8 cellular contexts compared by ENCODE assay signal in genomic region chr16:79316004-79316458, GRCh38.
DNase-seq lines count a peak whose midpoint lies in the region; ATAC-seq lines count a peak whose summit lies in the region.

No MANE protein-coding gene starts in this region.

- H2BK12ac ChIP-seq in mesenchymal stem cell (ENCODE audit: low read length in 2 of 2): no peak overlapping the region

- no peak overlapping the region for H4K8ac ChIP-seq in mesenchymal stem cell (ENCODE audit: low read length)

- no peak overlapping the region for H3K4ac ChIP-seq in mesenchymal stem cell (ENCODE audit: low read depth in 1 of 2, low read length in 2 of 2)

- 90% methylated on average over 8 of the region's 8 CpGs for WGBS in mesenchymal stem cell

- peak; percentile 82 for ATAC-seq in GM18519 (IDR thresholded peaks at IDR 0.05; ENCODE audit: low FRiP score, unreplicated experiment)
- ATAC-seq in HG02763 (IDR thresholded peaks at IDR 0.05; ENCODE audit: unreplicated experiment): peak; percentile 85

- H2BK120ac ChIP-seq in mesenchymal stem cell (ENCODE audit: low read depth, low read length): no peak overlapping the region

- H3K23ac ChIP-seq in mesenchymal stem cell (ENCODE audit: low read length in 2 of 2): no peak overlapping the region

- H3K14ac ChIP-seq in mesenchymal stem cell (ENCODE audit: low read length in 2 of 2): no peak overlapping the region

- no peak overlapping the region for H2BK5ac ChIP-seq in mesenchymal stem cell (ENCODE audit: low read depth, low read length, poor library complexity, severe bottlenecking)

- in situ Hi-C loops in HAP-1 (cut with MboI; ENCODE audit: low sequenced_read_pairs): no loop called here

- no peak overlapping the region for H3K27ac ChIP-seq in mesenchymal stem cell (ENCODE audit: low read length, poor library complexity, severe bottlenecking)

- H4K91ac ChIP-seq in mesenchymal stem cell (ENCODE audit: low read length): no peak overlapping the region

- H2AFZ ChIP-seq in mesenchymal stem cell (ENCODE audit: low read depth, low read length): no peak overlapping the region

- H3K4me1 ChIP-seq in mesenchymal stem cell (ENCODE audit: control insufficient read depth, insufficient read depth, low read depth, low read length) (no peaks in the 10 kb centered on the region), HAP-1 (no peaks in the 10 kb centered on the region)

- no peak overlapping the region for H2AK5ac ChIP-seq in mesenchymal stem cell (ENCODE audit: low read length, severe bottlenecking)

- DNase-seq in activated CD4-positive, alpha-beta T cell treated with anti-CD3 and anti-CD28 coated beads for 4 hours: peak; percentile 53 to 56
- DNase-seq in stimulated activated CD4-positive, alpha-beta T cell treated with anti-CD3 and anti-CD28 coated beads, Interleukin-1b, Interleukin-23, amount 100 ng/mL, for 24 hours (ENCODE audit: low read depth in 4 of 4, low spot score in 1 of 4): peak; percentile 24 to 57 (median 41)
- no peak for DNase-seq in mesenchymal stem cell
- DNase-seq in NCI-H1417 (lab: John Stamatoyannopoulos, UW): no peak
- DNase-seq in T-helper 9 cell: no peak
- no peak for DNase-seq in HAP-1 (ENCODE audit: low spot score in 2 of 2)

- no peak overlapping the region for H3K4me2 ChIP-seq in mesenchymal stem cell (ENCODE audit: low read length, poor library complexity, severe bottlenecking)

- peaks cover 0 to 19% of the 10 kb centered on the region in 2 experiments for H3K27me3 ChIP-seq in mesenchymal stem cell (ENCODE audit: control insufficient read depth in 1 of 2, insufficient read depth in 1 of 2, low read length in 2 of 2)
- no peaks in the 10 kb centered on the region for H3K27me3 ChIP-seq in HAP-1 (ENCODE audit: low read depth)

- no peaks in the 10 kb centered on the region for H3K79me1 ChIP-seq in mesenchymal stem cell (replicated peaks; ENCODE audit: low read length, poor library complexity, severe bottlenecking)

- H3K36me3 ChIP-seq in mesenchymal stem cell (ENCODE audit: control insufficient read depth in 1 of 2, insufficient read depth in 2 of 2, low read depth in 1 of 2, low read length in 2 of 2): no peaks in the 10 kb centered on the region
- no peaks in the 10 kb centered on the region for H3K36me3 ChIP-seq in HAP-1 (replicated peaks)

- H3K9me3 ChIP-seq in mesenchymal stem cell (ENCODE audit: control insufficient read depth, low read length) (no peaks in the 10 kb centered on the region), HAP-1 (no peaks in the 10 kb centered on the region)

- H3K4me3 ChIP-seq in mesenchymal stem cell (ENCODE audit: insufficient read depth in 1 of 2, low read depth in 1 of 2, low read length in 2 of 2) (no peak overlapping the region), HAP-1 (no peak overlapping the region)

- H3K9ac ChIP-seq in mesenchymal stem cell (ENCODE audit: low read length): no peak overlapping the region

- H3K18ac ChIP-seq in mesenchymal stem cell (ENCODE audit: low read depth in 1 of 2, low read length in 2 of 2): no peak overlapping the region

- H2BK15ac ChIP-seq in mesenchymal stem cell (ENCODE audit: low read depth, poor library complexity, severe bottlenecking): no peak overlapping the region

Comparison
In these comparisons a context has a peak if more than half of its experiments do, and no peak if none do; other contexts are left out.
1. DNase-seq: peak in activated CD4-positive, alpha-beta T cell treated with anti-CD3 and anti-CD28 coated beads for 4 hours (2 of 2) and stimulated activated CD4-positive, alpha-beta T cell treated with anti-CD3 and anti-CD28 coated beads, Interleukin-1b, Interleukin-23, amount 100 ng/mL, for 24 hours (4 of 4); none in mesenchymal stem cell (single experiment), NCI-H1417 (0 of 3), T-helper 9 cell (single experiment) and HAP-1 (0 of 2).